11 cellular contexts compared by ENCODE assay signal in genomic region chr5:147482426-147483196, GRCh38. TPM values are rescaled to one million over a fixed set of nuclear protein-coding genes. Genes with fewer than 3 reads are reported as not detected.
A peak's percentile ranks its signal among the peaks of the same experiment; 100 is the strongest.
DNase-seq lines count a peak whose midpoint lies in the region; ATAC-seq, FAIRE-seq and TF ChIP-seq lines count a peak whose summit lies in the region.
"Had no signal": no experiment of that assay in that cellular context is flagged by ENCODE, and none has a peak within 500 bp of the region (broad histone marks: within the 10 kb centered on the region; RNA-seq: fewer than 3 reads in every experiment).

No MANE protein-coding gene starts in this region.

- ATAC-seq in HepG2 (no peak), GM12878 (peak; percentile 32), lung (ENCODE audit: insufficient read depth, low FRiP score) (no peak), T-cell (replicated peaks in 1 of 4) (no peak)

- DNase-seq in HepG2 (ENCODE audit: low spot score) (no peak), GM12878 (ENCODE audit: low read depth, low spot score) (no peak), lung (ENCODE audit: low spot score) (no peak), HTR-8/SVneo (ENCODE audit: insufficient read length, low spot score) (no peak), neuronal stem cell (ENCODE audit: low spot score) (no peak), T-cell (no peak)
- no peak for DNase-seq in activated T-cell treated with anti-CD3 and anti-CD28 coated beads, Interleukin-2, amount 50 U/mL, for 48 hours

- SMC1A ChIA-PET in GM12878 (lab: Charles Lee; ENCODE audit: uncharacterized antibody, unreplicated experiment): interaction anchor here (0.6 to 2.2 kb wide), 8 partner anchors 8 to 93 kb away, joined by 3 to 9 read pairs (median 4); no protein-coding TSS in a partner anchor

- H4K91ac ChIP-seq in neuronal stem cell (ENCODE audit: low read depth, low read length, poor library complexity): no peak overlapping the region

- H3K4ac ChIP-seq in neuronal stem cell (ENCODE audit: low read length): no peak overlapping the region

- H3K23ac ChIP-seq in neuronal stem cell (ENCODE audit: low read depth, low read length, poor library complexity): no peak overlapping the region

- H3K4me3 ChIP-seq in liver (ENCODE audit: low read depth in 1 of 3, low read length in 3 of 3) (no peak overlapping the region), HepG2 (replicated peaks in 1 of 3; ENCODE audit: insufficient read depth in 1 of 3, low read depth in 2 of 3, low read length in 3 of 3) (no peak overlapping the region), GM12878 (no peak overlapping the region), lung (no peak overlapping the region), neuronal stem cell (ENCODE audit: low read length in 2 of 2) (no peak overlapping the region)

- CTCF ChIA-PET in HepG2 (lab: Yijun Ruan, JAX; ENCODE audit: low intra/inter-chr PET ratio, low total read pairs) (no interaction called here), GM12878 (lab: Yijun Ruan, JAX) (interaction anchor here (0.5 to 1.6 kb wide), 6 partner anchors 15 to 82 kb away, joined by 3 to 5 read pairs (median 3); no protein-coding TSS in a partner anchor), T-cell (lab: Charles Lee) (no interaction called here)

- H4K8ac ChIP-seq in neuronal stem cell (ENCODE audit: low read depth, low read length): no peak overlapping the region

- no peak overlapping the region for H3K27ac Mint-ChIP-seq in T-cell

- FAIRE-seq in HepG2 (lab: Jason Lieb, UNC) (no peak), GM12878 (lab: Jason Lieb, UNC) (no peak), HTR-8/SVneo (lab: Jason Lieb, UNC) (no peak)
- FAIRE-seq: GM18507 had no signal

- H3K79me2 ChIP-seq in HepG2 (ENCODE audit: insufficient read depth, low read length): no peaks in the 10 kb centered on the region
- H3K79me2 ChIP-seq in GM12878 (ENCODE audit: control insufficient read depth, insufficient read depth, low read length): no peaks in the 10 kb centered on the region

- no peak for TF ChIP-seq RAD21 in liver (IDR thresholded peaks at IDR 0.05)
- TF ChIP-seq RAD21 in HepG2 (CRISPR knock-in tag; IDR thresholded peaks at IDR 0.05): no peak
- TF ChIP-seq RAD21 in GM12878 (IDR thresholded peaks at IDR 0.05; ENCODE audit: insufficient read depth, low read depth, low read length): no peak

- TF ChIP-seq EP300 in HepG2 (IDR thresholded peaks at IDR 0.05; ENCODE audit: low read depth in 2 of 2, low read length in 2 of 2): no peak
- no peak for TF ChIP-seq EP300 in HepG2 (CRISPR knock-in tag; IDR thresholded peaks at IDR 0.05; ENCODE audit: borderline replicate concordance)
- no peak for TF ChIP-seq EP300 in GM12878 (IDR thresholded peaks at IDR 0.05; ENCODE audit: borderline replicate concordance in 1 of 2, control insufficient read depth in 1 of 2, low read depth in 2 of 2, low read length in 2 of 2)

- peaks cover 7 to 10% of the 10 kb centered on the region in 2 donors for H3K27me3 Mint-ChIP-seq in T-cell

- BruUV-seq in HepG2 (replicated peaks; lab: Mats Ljungman, UMichigan): no TSS peak
- BruUV-seq in GM12878 (replicated peaks; lab: Mats Ljungman, UMichigan): TSS peak; percentile 94

- H3K27ac ChIP-seq in liver (ENCODE audit: low read depth in 1 of 2, low read length in 2 of 2) (peak overlapping the region; percentile 13 to 20), HepG2 (ENCODE audit: extremely low read length, insufficient read depth, low read length) (no peak overlapping the region), GM12878 (ENCODE audit: control insufficient read depth, insufficient read depth) (no peak overlapping the region), lung (ENCODE audit: low read depth in 1 of 2, low read length in 1 of 2) (peak overlapping the region; percentile 26 to 52), neuronal stem cell (replicated peaks; ENCODE audit: low read length) (no peak overlapping the region)
- H3K27ac ChIP-seq: C4-2B had no signal

- no peaks in the 10 kb centered on the region for H3K4me1 ChIP-seq in liver (ENCODE audit: control insufficient read depth in 4 of 4, insufficient read depth in 4 of 4, low read length in 3 of 4)
- H3K4me1 ChIP-seq in HepG2 (ENCODE audit: insufficient read depth, low read length): no peaks in the 10 kb centered on the region
- peaks cover 4% of the 10 kb centered on the region; the same call in 1 of the 2 replicates for H3K4me1 ChIP-seq in GM12878 (ENCODE audit: control insufficient read depth, insufficient read depth, low read length)
- H3K4me1 ChIP-seq in lung (ENCODE audit: control insufficient read depth in 2 of 2, insufficient read depth in 2 of 2, low read length in 2 of 2): peaks cover 1 to 17% of the 10 kb centered on the region in 2 donors
- H3K4me1 ChIP-seq in neuronal stem cell (ENCODE audit: control insufficient read depth in 2 of 2, insufficient read depth in 1 of 2, low read depth in 1 of 2, low read length in 2 of 2): peaks cover 2 to 5% of the 10 kb centered on the region in 2 donors

- 70% methylated on average over 9 of the region's 9 CpGs for WGBS in liver
- WGBS in HepG2 (ENCODE audit: low lambda C conversion rate): 25% methylated on average over 9 of the region's 9 CpGs
- WGBS in GM12878 (ENCODE audit: insufficient coverage, insufficient replicate concordance, low lambda C conversion rate, missing lambda C conversion rate): 38% methylated on average over 9 of the region's 9 CpGs
- WGBS in lung, 2 donors: 51 to 62% methylated on average over 9 of the region's 9 CpGs
- WGBS in neuronal stem cell (ENCODE audit: extremely low coverage in 2 of 2, insufficient read length in 2 of 2, insufficient replicate concordance in 1 of 2), 2 donors: no CpG with 5 or more reads among the region's 9 CpGs

- H3K4me2 ChIP-seq in HepG2 (ENCODE audit: low read depth, low read length) (no peak overlapping the region), GM12878 (ENCODE audit: control insufficient read depth, insufficient read depth) (peak overlapping the region; percentile 4; the same call in 1 of the 2 replicates), neuronal stem cell (ENCODE audit: insufficient read depth, low read length, poor library complexity, severe bottlenecking) (no peak overlapping the region)

- H3K27me3 ChIP-seq in liver (ENCODE audit: control insufficient read depth in 4 of 4, insufficient read depth in 4 of 4, low read length in 3 of 4) (peaks cover 0 to 2% (median 0%) of the 10 kb centered on the region in 4 donors), HepG2 (ENCODE audit: control insufficient read depth in 1 of 2, insufficient read depth in 2 of 2, low read length in 2 of 2) (no peaks in the 10 kb centered on the region; a peak in 2 of 5 replicates), GM12878 (replicated peaks in 1 of 2; ENCODE audit: control insufficient read depth in 2 of 2, insufficient read depth in 2 of 2, low read length in 1 of 2) (no peaks in the 10 kb centered on the region), lung (ENCODE audit: control insufficient read depth, insufficient read depth) (no peaks in the 10 kb centered on the region), neuronal stem cell (ENCODE audit: control insufficient read depth in 3 of 3, insufficient read depth in 3 of 3, low read depth in 1 of 3, low read length in 3 of 3) (no peaks in the 10 kb centered on the region)

- TF ChIP-seq CTCF in liver (IDR thresholded peaks at IDR 0.05; ENCODE audit: low read depth, low read length, missing input control): no peak
- TF ChIP-seq CTCF in HepG2 (CRISPR knock-in tag; IDR thresholded peaks at IDR 0.05): no peak
- TF ChIP-seq CTCF in GM12878 (IDR thresholded peaks at IDR 0.05 in 2 of 3, conservative IDR thresholded peaks at IDR 0.05 in 1 of 3; ENCODE audit: control insufficient read depth in 2 of 3, extremely low read depth in 1 of 3, insufficient read depth in 1 of 3, low read depth in 3 of 3, low read length in 3 of 3): no peak
- TF ChIP-seq CTCF in lung (IDR thresholded peaks at IDR 0.05; ENCODE audit: control extremely low read depth, extremely low read depth): no peak

- TF ChIP-seq POLR2A in HepG2 (IDR thresholded peaks at IDR 0.05; ENCODE audit: insufficient read depth in 1 of 2, low read depth in 2 of 2, low read length in 2 of 2) (no peak), GM12878 (IDR thresholded peaks at IDR 0.05; ENCODE audit: low read depth, low read length) (no peak)

- peaks cover 0 to 6% (median 0%) of the 10 kb centered on the region in 3 donors for H3K9me3 Mint-ChIP-seq in T-cell

- RAD21 ChIA-PET in GM12878 (lab: Charles Lee; ENCODE audit: unreplicated experiment): interaction anchor here (0.9 to 1.3 kb wide), 2 partner anchors 14 to 150 kb away, joined by 3 to 4 read pairs; no protein-coding TSS in a partner anchor

- no peaks in the 10 kb centered on the region for H3K79me1 ChIP-seq in neuronal stem cell (ENCODE audit: low read depth, low read length)

- no peaks in the 10 kb centered on the region for H3K9me3 ChIP-seq in liver (ENCODE audit: control insufficient read depth in 4 of 4, low read length in 3 of 4)
- no peaks in the 10 kb centered on the region for H3K9me3 ChIP-seq in HepG2 (ENCODE audit: low read length)
- H3K9me3 ChIP-seq in GM12878 (replicated peaks; ENCODE audit: control insufficient read depth, insufficient read depth, low read length): no peaks in the 10 kb centered on the region
- H3K9me3 ChIP-seq in lung (ENCODE audit: control insufficient read depth in 2 of 2, insufficient read depth in 1 of 2, low read length in 1 of 2): no peaks in the 10 kb centered on the region
- peaks cover 0 to 3% of the 10 kb centered on the region in 2 donors for H3K9me3 ChIP-seq in neuronal stem cell (replicated peaks in 1 of 2; ENCODE audit: control insufficient read depth in 2 of 2, insufficient read depth in 1 of 2, low read depth in 1 of 2, low read length in 2 of 2)

- H3K9ac ChIP-seq in liver (ENCODE audit: low read depth in 1 of 2, low read length in 2 of 2) (no peak overlapping the region), HepG2 (ENCODE audit: insufficient read depth, low read depth, low read length) (no peak overlapping the region), GM12878 (ENCODE audit: control insufficient read depth, insufficient read depth, low read length) (no peak overlapping the region), neuronal stem cell (ENCODE audit: low read depth, low read length, poor library complexity) (no peak overlapping the region)

- H4K20me1 ChIP-seq in HepG2 (ENCODE audit: insufficient read depth, low read length): no peaks in the 10 kb centered on the region
- H4K20me1 ChIP-seq in GM12878 (ENCODE audit: control insufficient read depth, insufficient read depth): no peaks in the 10 kb centered on the region

- no peak overlapping the region for H2BK120ac ChIP-seq in neuronal stem cell (ENCODE audit: low read depth, low read length)

- no peak overlapping the region for H2BK15ac ChIP-seq in neuronal stem cell (ENCODE audit: low read length)

- H3K36me3 ChIP-seq in liver (ENCODE audit: control insufficient read depth in 4 of 4, insufficient read depth in 3 of 4, low read depth in 1 of 4, low read length in 3 of 4) (no peaks in the 10 kb centered on the region), HepG2 (replicated peaks in 1 of 2; ENCODE audit: control insufficient read depth in 1 of 2, insufficient read depth in 2 of 2, low read length in 2 of 2) (no peaks in the 10 kb centered on the region), GM12878 (ENCODE audit: control insufficient read depth in 2 of 2, insufficient read depth in 2 of 2, low read length in 1 of 2) (no peaks in the 10 kb centered on the region), lung (ENCODE audit: control insufficient read depth in 2 of 2, insufficient read depth in 2 of 2, low read length in 2 of 2) (no peaks in the 10 kb centered on the region), neuronal stem cell (replicated peaks in 1 of 2; ENCODE audit: control insufficient read depth in 2 of 2, insufficient read depth in 2 of 2, low read length in 2 of 2) (peaks cover 0 to 13% of the 10 kb centered on the region in 2 donors)

- H3K14ac ChIP-seq in neuronal stem cell (ENCODE audit: low read length): no peak overlapping the region

- no peak overlapping the region for H2AFZ ChIP-seq in HepG2 (ENCODE audit: low read length)
- no peak overlapping the region for H2AFZ ChIP-seq in GM12878 (ENCODE audit: control insufficient read depth, low read depth, low read length)
- H2AFZ ChIP-seq in neuronal stem cell (ENCODE audit: low read length): no peak overlapping the region

- H3K4me1 Mint-ChIP-seq in T-cell: no peaks in the 10 kb centered on the region

- intact Hi-C loops in HepG2 (cut with micrococcal nuclease; ENCODE audit: unreplicated experiment) (no loop called here), GM12878 (cut with micrococcal nuclease; ENCODE audit: unreplicated experiment) (no loop called here)

- no peak overlapping the region for H3K18ac ChIP-seq in neuronal stem cell (ENCODE audit: low read length)

- POLR2A ChIA-PET in HepG2 (lab: Yijun Ruan, JAX): no interaction called here
- POLR2A ChIA-PET in GM12878 (lab: Charles Lee): no interaction called here
- POLR2A ChIA-PET in T-cell (lab: Charles Lee): no interaction called here

- no peak overlapping the region for H3K4me3 Mint-ChIP-seq in T-cell
- H3K4me3 Mint-ChIP-seq: neural crest cell had no signal

- no peak overlapping the region for H2BK12ac ChIP-seq in neuronal stem cell (ENCODE audit: low read length)

- in situ Hi-C loops in HepG2 (cut with HindIII; ENCODE audit: extremely low pct_ligation_motif_present, low pct_unique_long_range_greater_than_20kb): no loop called here
- in situ Hi-C loops in GM12878 (cut with MboI): no loop called here

- H2BK5ac ChIP-seq in neuronal stem cell (ENCODE audit: low read length): no peak overlapping the region

- H3K36me3 Mint-ChIP-seq in T-cell: no peaks in the 10 kb centered on the region

- H2AK5ac ChIP-seq in neuronal stem cell (ENCODE audit: low read depth, low read length): no peak overlapping the region

RNA-seq across cellular contexts. Expression of gene DPYSL3, which starts 27.3 kb away (rescaled TPM):
- 1 to 10 TPM; 2.1 to 3.6 TPM for total RNA-seq in liver
- 1 to 10 TPM in 1 of 2 donors, under 1 TPM in 1; 0.35 to 1.3 TPM for polyA plus RNA-seq in liver
- 0.15 TPM in 1 of 2 replicates, not detected in the other for total RNA-seq in HepG2 (2016; rRNA removed; fragmentation: Illumina TruSeq; extraction: Trizol)
- total RNA-seq in HepG2 (2016; cell fraction: cytosol; rRNA removed; fragmentation: Illumina TruSeq; extraction: Trizol; ENCODE audit: low read depth): not detected in 2 replicates
- total RNA-seq in HepG2 (2016; cell fraction: insoluble cytoplasmic fraction; rRNA removed; fragmentation: Illumina TruSeq; extraction: Trizol): 0.03 and 0.13 TPM in 2 replicates
- not detected in 2 replicates for total RNA-seq in HepG2 (2016; cell fraction: membrane; rRNA removed; fragmentation: Illumina TruSeq; extraction: Trizol)
- not detected in 2 replicates for total RNA-seq in HepG2 (2016; cell fraction: nucleus; rRNA removed; fragmentation: Illumina TruSeq; extraction: Trizol)
- 0.03 and 0.08 TPM in 2 replicates for polyA plus RNA-seq in HepG2 (2011; rRNA removed)
- 0.01 TPM in 1 of 2 replicates, not detected in the other for polyA plus RNA-seq in HepG2 (2011; cell fraction: cytosol; rRNA removed)
- polyA plus RNA-seq in HepG2 (2011; cell fraction: nucleus; rRNA removed): 0.03 and 0.16 TPM in 2 replicates
- not detected in 2 replicates for polyA plus RNA-seq in HepG2 (2012)
- not detected in 2 replicates for polyA plus RNA-seq in HepG2 (2016; cell fraction: cytosol; fragmentation: Illumina TruSeq; extraction: Trizol; ENCODE audit: low read depth)
- 0.04 TPM in 1 of 2 replicates, not detected in the other for polyA plus RNA-seq in HepG2 (2016; cell fraction: insoluble cytoplasmic fraction; fragmentation: Illumina TruSeq; extraction: Trizol; ENCODE audit: low read depth)
- polyA plus RNA-seq in HepG2 (2016; cell fraction: membrane; fragmentation: Illumina TruSeq; extraction: Trizol; ENCODE audit: low read depth): 0.07 TPM in 1 of 2 replicates, not detected in the other
- polyA plus RNA-seq in HepG2 (2016; cell fraction: nucleus; fragmentation: Illumina TruSeq; extraction: Trizol; ENCODE audit: insufficient read depth, low read depth): not detected in 2 replicates
- 2.1 TPM in 1 of 2 replicates, not detected in the other for polyA minus RNA-seq in HepG2 (2011; rRNA and poly(A)+ RNA removed; ENCODE audit: low replicate concordance)
- not detected in 2 replicates for polyA minus RNA-seq in HepG2 (2011; cell fraction: cytosol; rRNA and poly(A)+ RNA removed)
- 0.12 and 0.26 TPM in 2 replicates for polyA minus RNA-seq in HepG2 (2011; cell fraction: nucleus; rRNA and poly(A)+ RNA removed)
- 4.7 and 4.8 TPM in 2 replicates for total RNA-seq in GM12878 (2013; cell fraction: nucleolus; rRNA removed)
- total RNA-seq in GM12878 (2014; rRNA removed): 0.45 and 0.54 TPM in 2 replicates
- total RNA-seq in GM12878 (2014; rRNA removed; fragmentation: Illumina TruSeq; extraction: Trizol): 0.18 and 0.37 TPM in 2 replicates
- 0.77 and 1.4 TPM in 2 replicates for total RNA-seq in GM12878 (2021)
- not detected for polyA plus RNA-seq in GM12878 (2011; ENCODE audit: low read depth)
- 1.4 and 1.5 TPM in 2 replicates for polyA plus RNA-seq in GM12878 (2011; rRNA removed)
- 1.7 and 2.2 TPM in 2 replicates for polyA plus RNA-seq in GM12878 (2011; cell fraction: cytosol; rRNA removed)
- 2.0 and 2.6 TPM in 2 replicates for polyA plus RNA-seq in GM12878 (2011; cell fraction: nucleus; rRNA removed)
- polyA plus RNA-seq in GM12878 (2012): 0.07 and 0.13 TPM in 2 replicates
- 0.59 and 0.74 TPM in 2 replicates for polyA plus RNA-seq in GM12878 (2014; fragmentation: Illumina TruSeq; extraction: Trizol)
- under 1 TPM in 1 of 2 experiments, not detected in 1; 0.16 TPM for polyA plus RNA-seq in GM12878 (2014; fragmentation: Nextera tagmentation; extraction: Ambion mirVana)
- polyA plus RNA-seq in GM12878 (2014; rRNA removed): 1.1 and 1.5 TPM in 2 replicates
- polyA plus RNA-seq in GM12878 (2016; fragmentation: Nextera tagmentation; extraction: Ambion mirVana): under 1 TPM; 0.08 to 0.11 TPM
- polyA minus RNA-seq in GM12878 (2011; rRNA and poly(A)+ RNA removed): 1.8 and 2.0 TPM in 2 replicates
- 0.42 and 1.1 TPM in 2 replicates for polyA minus RNA-seq in GM12878 (2011; cell fraction: cytosol; rRNA and poly(A)+ RNA removed)
- 0.97 and 1.7 TPM in 2 replicates for polyA minus RNA-seq in GM12878 (2011; cell fraction: nucleus; rRNA and poly(A)+ RNA removed)
- total RNA-seq in lung: 100 to 1,000 TPM in 1 of 2 donors, 10 to 100 TPM in 1; 67.6 to 112 TPM
- polyA plus RNA-seq in lung: 10 to 100 TPM; 13.8 to 19.8 TPM
- 143 TPM for polyA plus RNA-seq in neuronal stem cell (2013, experiment 1 of 2)
- 143 TPM for polyA plus RNA-seq in neuronal stem cell (2013, experiment 2 of 2)
- total RNA-seq in T-cell: under 1 TPM; 0.09 to 0.68 (median 0.54) TPM

Comparison
In these comparisons a context has a peak if more than half of its experiments do, and no peak if none do; other contexts are left out.
1. H3K27ac ChIP-seq: peak in liver (2 of 2) and lung (2 of 2); none in HepG2 (single experiment), GM12878 (single experiment) and neuronal stem cell (single experiment).
2. RNA of gene DPYSL3, which starts 27.3 kb away (total RNA-seq): 67.6 to 112 TPM in lung; 2.1 to 3.6 TPM in liver, 0.09 to 0.68 TPM in T-cell, 0.18 to 4.8 TPM in GM12878 and 0.03 to 0.15 TPM in HepG2; every median in the first group is over 10 times any median in the second.